19 cellular contexts compared by ENCODE assay signal in the genomic region with DNA sequence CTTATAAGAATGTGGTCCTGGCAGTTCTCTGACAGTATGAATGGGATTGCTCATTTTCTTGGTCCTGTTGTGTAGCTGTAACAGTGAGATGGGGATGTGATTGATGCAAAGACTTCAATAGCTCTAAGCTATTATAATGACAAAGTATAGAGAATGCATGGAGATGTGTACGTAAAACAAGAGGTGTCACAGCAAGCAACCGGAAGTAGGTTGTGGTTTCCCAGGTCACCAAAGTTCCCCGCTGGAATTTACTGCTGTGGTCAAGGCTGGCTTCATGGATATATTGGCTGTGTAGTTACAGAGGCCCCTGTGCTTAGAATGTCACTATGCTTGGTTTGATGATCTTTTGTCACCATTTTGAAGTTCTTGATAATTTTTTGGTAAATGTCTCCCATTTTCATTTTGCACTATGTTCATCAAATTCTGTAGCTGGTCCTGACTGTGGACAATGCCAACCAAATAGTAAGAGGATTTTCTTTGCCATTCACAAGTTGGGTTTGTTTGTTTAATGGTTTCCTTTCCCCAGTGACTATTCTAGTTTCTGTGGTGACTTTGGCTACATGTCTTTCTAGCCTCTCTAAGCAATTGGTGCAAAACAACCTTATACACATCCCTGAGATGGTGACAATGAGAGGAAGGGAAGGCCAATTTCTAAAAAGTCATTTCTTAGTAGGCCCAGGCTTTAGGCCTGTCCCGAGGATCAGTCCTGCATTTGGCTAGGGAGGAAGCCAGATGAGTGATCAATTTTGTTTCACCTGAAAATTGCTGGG. TPM values are rescaled to one million over a fixed set of nuclear protein-coding genes. Genes with fewer than 3 reads are reported as not detected.
DNase-seq lines count a peak whose midpoint lies in the region; ATAC-seq and TF ChIP-seq lines count a peak whose summit lies in the region.
"Had no signal": no experiment of that assay in that cellular context is flagged by ENCODE, and none has a peak within 500 bp of the region (broad histone marks: within the 10 kb centered on the region; RNA-seq: fewer than 3 reads in every experiment).

No MANE protein-coding gene starts in this region.

- no peak overlapping the region for H3K27ac Mint-ChIP-seq in activated T-cell treated with anti-CD3 and anti-CD28 coated beads, Interleukin-2, amount 50 U/mL, for 72 hours
- H3K27ac Mint-ChIP-seq in activated CD8-positive, alpha-beta T cell treated with anti-CD3 and anti-CD28 coated beads for 36 hours: no peak overlapping the region
- H3K27ac Mint-ChIP-seq in stimulated activated effector memory CD8-positive, alpha-beta T cell treated with anti-CD3 and anti-CD28 coated beads, Interleukin-12 subunit alpha, Interleukin-12 subunit beta, amount 100 ng/mL, for 72 hours: no peak overlapping the region

- no peaks in the 10 kb centered on the region for H3K36me3 ChIP-seq in esophagus muscularis mucosa

- H3K27ac ChIP-seq in esophagus muscularis mucosa (replicated peaks in 1 of 4): no peak overlapping the region

- H3K36me3 Mint-ChIP-seq in activated T-cell treated with anti-CD3 and anti-CD28 coated beads, Interleukin-2, amount 50 U/mL, for 72 hours (ENCODE audit: insufficient read depth in 2 of 2): peaks cover under 1 to 3% of the 10 kb centered on the region in 2 donors
- peaks cover 2% of the 10 kb centered on the region for H3K36me3 Mint-ChIP-seq in activated CD8-positive, alpha-beta T cell treated with anti-CD3 and anti-CD28 coated beads for 36 hours (ENCODE audit: low read depth)
- H3K36me3 Mint-ChIP-seq in stimulated activated effector memory CD8-positive, alpha-beta T cell treated with anti-CD3 and anti-CD28 coated beads, Interleukin-12 subunit alpha, Interleukin-12 subunit beta, amount 100 ng/mL, for 72 hours: no peaks in the 10 kb centered on the region

- intact Hi-C loops in activated CD8-positive, alpha-beta T cell treated with anti-CD3 and anti-CD28 coated beads for 36 hours (cut with micrococcal nuclease): no loop called here
- intact Hi-C loops in esophagus muscularis mucosa (cut with DNase I): no loop called here

- TF ChIP-seq CTCF in activated CD8-positive, alpha-beta T cell treated with anti-CD3 and anti-CD28 coated beads for 36 hours (IDR thresholded peaks at IDR 0.05): no peak
- no peak for TF ChIP-seq CTCF in esophagus muscularis mucosa (IDR thresholded peaks at IDR 0.05)

- POLR2A ChIA-PET in activated CD8-positive, alpha-beta T cell treated with anti-CD3 and anti-CD28 coated beads for 36 hours (lab: Charles Lee): no interaction called here

- H3K4me3 ChIP-seq in esophagus muscularis mucosa: no peak overlapping the region

- peaks cover 0 to 3% of the 10 kb centered on the region in 2 donors for H3K9me3 Mint-ChIP-seq in activated T-cell treated with anti-CD3 and anti-CD28 coated beads, Interleukin-2, amount 50 U/mL, for 72 hours
- peaks cover 2% of the 10 kb centered on the region for H3K9me3 Mint-ChIP-seq in activated CD8-positive, alpha-beta T cell treated with anti-CD3 and anti-CD28 coated beads for 36 hours
- peaks cover 2% of the 10 kb centered on the region for H3K9me3 Mint-ChIP-seq in stimulated activated effector memory CD8-positive, alpha-beta T cell treated with anti-CD3 and anti-CD28 coated beads, Interleukin-12 subunit alpha, Interleukin-12 subunit beta, amount 100 ng/mL, for 72 hours

- CTCF ChIA-PET in activated CD8-positive, alpha-beta T cell treated with anti-CD3 and anti-CD28 coated beads for 36 hours (lab: Charles Lee): interaction anchor here (1.0 kb wide), 1 partner anchor 12 kb away, joined by 4 read pairs; no protein-coding TSS in a partner anchor

- peaks cover 30% of the 10 kb centered on the region for H3K27me3 Mint-ChIP-seq in activated T-cell treated with anti-CD3 and anti-CD28 coated beads, Interleukin-2, amount 50 U/mL, for 72 hours (ENCODE audit: low read depth)
- peaks cover 7% of the 10 kb centered on the region for H3K27me3 Mint-ChIP-seq in activated CD8-positive, alpha-beta T cell treated with anti-CD3 and anti-CD28 coated beads for 36 hours

- no peaks in the 10 kb centered on the region for H3K27me3 ChIP-seq in esophagus muscularis mucosa

- WGBS in esophagus muscularis mucosa: 92% methylated on average over 4 of the region's 4 CpGs

- peaks cover 0 to 3% (median 0%) of the 10 kb centered on the region in 4 donors for H3K9me3 ChIP-seq in esophagus muscularis mucosa

- peaks cover 0 to 19% (median 5%) of the 10 kb centered on the region in 4 donors for H3K4me1 ChIP-seq in esophagus muscularis mucosa

- ATAC-seq in activated T-cell treated with anti-CD3 and anti-CD28 coated beads, Interleukin-2, amount 50 U/mL, for 72 hours (replicated peaks in 1 of 2): peak; percentile 81 to 88
- peak; percentile 56 for ATAC-seq in HG03159 (IDR thresholded peaks at IDR 0.05; ENCODE audit: unreplicated experiment)
- ATAC-seq in activated CD8-positive, alpha-beta T cell treated with anti-CD3 and anti-CD28 coated beads for 36 hours: peak; percentile 47
- ATAC-seq in stimulated activated effector memory CD8-positive, alpha-beta T cell treated with anti-CD3 and anti-CD28 coated beads, Interleukin-12 subunit alpha, Interleukin-12 subunit beta, amount 100 ng/mL, for 72 hours: peak; percentile 88
- no peak for ATAC-seq in HG02840 (IDR thresholded peaks at IDR 0.05; ENCODE audit: low FRiP score, unreplicated experiment)
- ATAC-seq: sciatic nerve had no signal

- no peak for TF ChIP-seq POLR2A in esophagus muscularis mucosa (IDR thresholded peaks at IDR 0.05; ENCODE audit: low read depth)

- DNase-seq in activated T-cell treated with anti-CD3 and anti-CD28 coated beads, Interleukin-2, amount 50 U/mL, for 72 hours: peak in 1 of 2 donors; percentile 24
- DNase-seq in activated T-cell treated with anti-CD3 and anti-CD28 coated beads for 4 hours: no peak
- peak; percentile 11 for DNase-seq in activated CD8-positive, alpha-beta T cell treated with anti-CD3 and anti-CD28 coated beads for 36 hours
- no peak for DNase-seq in stimulated activated effector memory CD8-positive, alpha-beta T cell treated with anti-CD3 and anti-CD28 coated beads, Interleukin-12 subunit alpha, Interleukin-12 subunit beta, amount 100 ng/mL, for 72 hours (ENCODE audit: low spot score in 2 of 2)
- no peak for DNase-seq in esophagus muscularis mucosa (ENCODE audit: extremely low spot score)
- no peak for DNase-seq in NCI-H82 treated with DMSO at 0.1 percent for 48 hours (lab: John Stamatoyannopoulos, UW; ENCODE audit: unreplicated experiment)
- DNase-seq: activated CD4-positive, alpha-beta T cell treated with anti-CD3 and anti-CD28 coated beads, Interleukin-2, amount 50 U/mL, for 48 hours; midbrain; MV-4-11; NCI-H82; occipital lobe; SHP77; stimulated activated CD4-positive, alpha-beta T cell treated with anti-CD3 and anti-CD28 coated beads, Interleukin-4, amount 100 ng/mL, for 4 hours; T1000 had no signal

- H3K4me1 Mint-ChIP-seq in activated T-cell treated with anti-CD3 and anti-CD28 coated beads, Interleukin-2, amount 50 U/mL, for 72 hours (ENCODE audit: low read depth): peaks cover 16% of the 10 kb centered on the region
- H3K4me1 Mint-ChIP-seq in activated CD8-positive, alpha-beta T cell treated with anti-CD3 and anti-CD28 coated beads for 36 hours (ENCODE audit: low read depth): peaks cover 9% of the 10 kb centered on the region
- H3K4me1 Mint-ChIP-seq in stimulated activated effector memory CD8-positive, alpha-beta T cell treated with anti-CD3 and anti-CD28 coated beads, Interleukin-12 subunit alpha, Interleukin-12 subunit beta, amount 100 ng/mL, for 72 hours: peaks cover 16% of the 10 kb centered on the region
- H3K4me1 Mint-ChIP-seq: central memory CD8-positive, alpha-beta T cell had no signal

- TF ChIP-seq EP300 in esophagus muscularis mucosa (IDR thresholded peaks at IDR 0.05): no peak

- peak overlapping the region; percentile 6 to 20 for H3K4me3 Mint-ChIP-seq in activated T-cell treated with anti-CD3 and anti-CD28 coated beads, Interleukin-2, amount 50 U/mL, for 72 hours
- H3K4me3 Mint-ChIP-seq in activated CD8-positive, alpha-beta T cell treated with anti-CD3 and anti-CD28 coated beads for 36 hours: no peak overlapping the region
- H3K4me3 Mint-ChIP-seq in stimulated activated effector memory CD8-positive, alpha-beta T cell treated with anti-CD3 and anti-CD28 coated beads, Interleukin-12 subunit alpha, Interleukin-12 subunit beta, amount 100 ng/mL, for 72 hours: no peak overlapping the region
- H3K4me3 Mint-ChIP-seq: activated naive CD4-positive, alpha-beta T cell treated with anti-CD3 and anti-CD28 coated beads, Interleukin-2, amount 50 U/mL, for 24 hours; central memory CD8-positive, alpha-beta T cell had no signal

RNA-seq across cellular contexts. Expression of a gene that starts 10.5 kb away (rescaled TPM):
- under 1 TPM; 0.02 to 0.41 TPM for total RNA-seq in activated T-cell treated with anti-CD3 and anti-CD28 coated beads, Interleukin-2, amount 50 U/mL, for 72 hours
- total RNA-seq in activated CD8-positive, alpha-beta T cell treated with anti-CD3 and anti-CD28 coated beads for 36 hours: not detected
- under 1 TPM in 1 of 4 donors, not detected in 3; under 0.01 TPM for total RNA-seq in esophagus muscularis mucosa

RNA-seq across cellular contexts. Expression of a gene that starts 22.7 kb away (rescaled TPM):
- 100 to 1,000 TPM; 101 to 115 TPM for total RNA-seq in activated T-cell treated with anti-CD3 and anti-CD28 coated beads, Interleukin-2, amount 50 U/mL, for 72 hours
- 100 to 1,000 TPM; 135 to 142 TPM for total RNA-seq in activated CD8-positive, alpha-beta T cell treated with anti-CD3 and anti-CD28 coated beads for 36 hours
- 10 to 100 TPM; 61.5 to 92.5 (median 70.4) TPM for total RNA-seq in esophagus muscularis mucosa

Comparison
In these comparisons a context has a peak if more than half of its experiments do, and no peak if none do; other contexts are left out.
1. H3K4me3 Mint-ChIP-seq: peak in activated T-cell treated with anti-CD3 and anti-CD28 coated beads, Interleukin-2, amount 50 U/mL, for 72 hours (2 of 2); none in activated CD8-positive, alpha-beta T cell treated with anti-CD3 and anti-CD28 coated beads for 36 hours (single experiment) and stimulated activated effector memory CD8-positive, alpha-beta T cell treated with anti-CD3 and anti-CD28 coated beads, Interleukin-12 subunit alpha, Interleukin-12 subunit beta, amount 100 ng/mL, for 72 hours (single experiment).